Comparison of ENCODE assay signal across 17 cellular contexts in the genomic region with DNA sequence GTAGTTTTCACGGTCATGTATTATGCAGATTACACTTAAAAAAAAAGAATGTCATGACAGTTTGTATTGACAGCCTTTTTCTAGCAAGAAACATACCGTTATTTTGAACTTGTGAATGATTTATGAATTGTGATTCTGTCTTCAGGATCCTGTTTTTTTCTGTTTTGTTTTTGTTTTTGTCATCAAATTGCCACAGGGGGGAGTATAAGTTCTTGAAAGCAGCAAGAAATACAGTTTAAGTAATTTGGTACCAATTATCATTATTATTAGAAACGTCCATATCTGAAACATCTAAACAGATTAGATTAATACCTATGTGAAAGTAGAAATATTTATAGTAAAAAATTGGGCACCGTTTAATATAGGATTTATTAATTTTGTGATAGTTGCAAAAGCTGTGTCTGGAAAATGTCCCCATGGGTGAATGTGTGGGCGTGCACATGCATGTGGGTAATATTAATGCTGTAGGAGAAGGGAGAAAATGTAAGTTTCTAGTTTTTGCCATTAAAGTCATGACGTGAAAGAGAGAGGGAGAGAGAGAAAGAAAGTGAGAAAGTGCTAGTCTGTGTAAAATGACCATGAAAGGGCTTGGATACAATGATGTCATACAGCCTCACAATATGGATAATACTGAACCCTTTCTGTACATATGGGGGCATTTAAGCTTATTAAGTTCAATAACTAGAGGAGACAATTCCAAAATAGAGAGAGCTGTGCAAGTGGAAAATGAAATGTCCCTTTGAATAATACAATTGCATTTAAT. TPM values are rescaled to one million over a fixed set of nuclear protein-coding genes. Genes with fewer than 3 reads are reported as not detected.
DNase-seq lines count a peak whose midpoint lies in the region; ATAC-seq, FAIRE-seq and TF ChIP-seq lines count a peak whose summit lies in the region.
"Had no signal": no experiment of that assay in that cellular context is flagged by ENCODE, and none has a peak within 500 bp of the region (broad histone marks: within the 10 kb centered on the region; RNA-seq: fewer than 3 reads in every experiment).

No MANE protein-coding gene starts in this region.

- H3K4ac ChIP-seq in H9 (ENCODE audit: low read depth, low read length), result no peak overlapping the region

- no peak overlapping the region for H3K27ac Mint-ChIP-seq in H9
- H3K27ac Mint-ChIP-seq: activated T-helper 1 cell treated with anti-CD3 and anti-CD28 coated beads, Interleukin-12 subunit alpha, Interleukin-12 subunit beta, Interleukin-2, Interleukin-4 antibody, amounts not matched to agents 30 ng/mL and 10 ng/mL and 1 ng/mL, durations not matched to agents 14 hours and 24 hours and 36 hours; natural killer cell treated with Interleukin-12 subunit alpha and Interleukin-12 subunit beta and Interleukin-15 and Interleukin-18, amount 100 ng/mL, for 72 hours; T-helper 1 cell treated with Interleukin-12 subunit alpha and Interleukin-12 subunit beta and Interleukin-4 antibody, amounts not matched to agents 30 μg/mL and 1 μg/mL, for 36 hours had no signal

- peak; percentile 44 for TF ChIP-seq RAD21 in A549 (conservative IDR thresholded peaks at IDR 0.05 in 1 of 2, IDR thresholded peaks at IDR 0.05 in 1 of 2)

- no peaks in the 10 kb centered on the region for H3K9me3 Mint-ChIP-seq in H9
- H3K9me3 Mint-ChIP-seq: activated T-helper 1 cell treated with anti-CD3 and anti-CD28 coated beads, Interleukin-12 subunit alpha, Interleukin-12 subunit beta, Interleukin-2, Interleukin-4 antibody, amounts not matched to agents 30 ng/mL and 10 ng/mL and 1 ng/mL, durations not matched to agents 14 hours and 24 hours and 36 hours; natural killer cell treated with Interleukin-12 subunit alpha and Interleukin-12 subunit beta and Interleukin-15 and Interleukin-18, amount 100 ng/mL, for 72 hours; T-helper 1 cell treated with Interleukin-12 subunit alpha and Interleukin-12 subunit beta and Interleukin-4 antibody, amounts not matched to agents 30 μg/mL and 1 μg/mL, for 36 hours had no signal

- no peak overlapping the region for H4K8ac ChIP-seq in H9 (replicated peaks; ENCODE audit: insufficient read length, low read depth, low read length)

- H2BK120ac ChIP-seq in H9 (ENCODE audit: low read depth, low read length, poor library complexity, severe bottlenecking), result no peak overlapping the region

- H3K4me3 ChIP-seq in A549, result no peak overlapping the region
- H3K4me3 ChIP-seq in adipocyte (ENCODE audit: low read length), result no peak overlapping the region
- H3K4me3 ChIP-seq in hepatocyte, result no peak overlapping the region
- H3K4me3 ChIP-seq: BLaER1 had no signal

- no peak for DNase-seq in A549 (ENCODE audit: low read depth in 1 of 2, low spot score in 1 of 2)
- DNase-seq in H9, result no peak
- DNase-seq in adipocyte (ENCODE audit: low read depth), result peak; percentile 67
- DNase-seq in hepatocyte (ENCODE audit: low spot score), result no peak
- DNase-seq in NCI-H748 treated with DMSO at 0.1 percent for 48 hours (lab: John Stamatoyannopoulos, UW), result no peak
- DNase-seq in NCI-H2029 (lab: John Stamatoyannopoulos, UW), result no peak
- no peak for DNase-seq in sciatic nerve (ENCODE audit: low spot score)
- no peak for DNase-seq in inferior parietal cortex (ENCODE audit: extremely low spot score)
- DNase-seq: activated CD4-positive, alpha-beta T cell treated with anti-CD3 and anti-CD28 coated beads for 4 hours; islet precursor cell; NCI-H146; stimulated activated CD4-positive, alpha-beta T cell treated with anti-CD3 and anti-CD28 coated beads, Interleukin-15, amount 100 ng/mL, for 24 hours had no signal

- H4K20me1 ChIP-seq in H9 (ENCODE audit: control insufficient read depth, insufficient read depth, insufficient read length), result no peaks in the 10 kb centered on the region
- H4K20me1 ChIP-seq in hepatocyte (ENCODE audit: insufficient read depth, poor library complexity, severe bottlenecking), result no peaks in the 10 kb centered on the region
- H4K20me1 ChIP-seq: BLaER1 had no signal

- intact Hi-C loops in sciatic nerve (cut with DNase I), result no loop called here

- peaks cover 6% of the 10 kb centered on the region in 2 experiments for H3K4me1 Mint-ChIP-seq in H9

- no peaks in the 10 kb centered on the region for H3K9me2 ChIP-seq in hepatocyte (replicated peaks; ENCODE audit: insufficient read depth)

- H3K27me3 ChIP-seq in H9 (ENCODE audit: insufficient read depth, low read length) (no peaks in the 10 kb centered on the region), adipocyte (replicated peaks; ENCODE audit: control insufficient read depth, insufficient read depth, low read length) (no peaks in the 10 kb centered on the region), hepatocyte (no peaks in the 10 kb centered on the region)
- H3K27me3 ChIP-seq: BLaER1 had no signal

- no peak overlapping the region for H3T11ph ChIP-seq in H9 (ENCODE audit: low read length)

- H3K27ac ChIP-seq in A549 (no peak overlapping the region), H9 (ENCODE audit: insufficient read length, low read depth, low read length) (no peak overlapping the region), hepatocyte (no peak overlapping the region)
- H3K27ac ChIP-seq: BLaER1, epithelial cell of prostate had no signal

- TF ChIP-seq POLR2A in A549 (IDR thresholded peaks at IDR 0.05; ENCODE audit: low read length), result no peak

- no peaks in the 10 kb centered on the region for H3K23me2 ChIP-seq in H9 (ENCODE audit: insufficient read length, low read depth, low read length, poor library complexity, severe bottlenecking)

- no peak overlapping the region for H2BK20ac ChIP-seq in H9 (ENCODE audit: low read depth, low read length, poor library complexity, severe bottlenecking)

- H3K36me3 Mint-ChIP-seq in H9 (ENCODE audit: insufficient read depth in 1 of 3, low read depth in 3 of 3), result peaks cover 0 to 6% (median 0%) of the 10 kb centered on the region in 3 experiments; a peak in 3 of 7 replicates
- H3K36me3 Mint-ChIP-seq: natural killer cell treated with Interleukin-12 subunit alpha and Interleukin-12 subunit beta and Interleukin-15 and Interleukin-18, amount 100 ng/mL, for 72 hours had no signal

- H3K14ac ChIP-seq in H9 (ENCODE audit: insufficient read depth, low read length), result no peak overlapping the region

- H3K4me2 ChIP-seq in A549, result no peak overlapping the region
- no peak overlapping the region for H3K4me2 ChIP-seq in H9 (ENCODE audit: insufficient read depth, insufficient read length, low read length)
- H3K4me2 ChIP-seq in hepatocyte, result no peak overlapping the region

- H3K36me3 ChIP-seq in adipocyte (ENCODE audit: control insufficient read depth, insufficient read depth, low read length, severe bottlenecking), result no peaks in the 10 kb centered on the region
- H3K36me3 ChIP-seq in hepatocyte (replicated peaks; ENCODE audit: insufficient read depth, low read depth), result no peaks in the 10 kb centered on the region
- H3K36me3 ChIP-seq: BLaER1 had no signal

- POLR2A ChIA-PET in A549 (lab: Yijun Ruan, JAX), result interaction anchor here (1.3 to 1.4 kb wide), 2 partner anchors 9 to 10 kb away, joined by 3 to 4 read pairs; a partner anchor contains a TSS

- no peak overlapping the region for H3K9ac ChIP-seq in H9 (ENCODE audit: extremely low read depth, insufficient read length, low read length)
- no peak overlapping the region for H3K9ac ChIP-seq in adipocyte (ENCODE audit: low read length)
- H3K9ac ChIP-seq: BLaER1 had no signal

- no peaks in the 10 kb centered on the region for H3K9me3 ChIP-seq in A549
- no peaks in the 10 kb centered on the region for H3K9me3 ChIP-seq in H9 (ENCODE audit: control insufficient read depth, low read depth, low read length)
- no peaks in the 10 kb centered on the region for H3K9me3 ChIP-seq in adipocyte (ENCODE audit: control insufficient read depth, low read length)
- no peaks in the 10 kb centered on the region for H3K9me3 ChIP-seq in hepatocyte (ENCODE audit: low read depth)

- no peak overlapping the region for H2BK15ac ChIP-seq in H9 (ENCODE audit: low read depth, low read length)

- H3K56ac ChIP-seq in H9 (ENCODE audit: insufficient read length, low read depth, low read length), result no peak overlapping the region

- H3K4me1 ChIP-seq in A549 (peaks cover 15% of the 10 kb centered on the region), H9 (ENCODE audit: insufficient read depth, low read length) (peaks cover 4% of the 10 kb centered on the region), adipocyte (ENCODE audit: control insufficient read depth, insufficient read depth, low read length) (peaks cover 4% of the 10 kb centered on the region), hepatocyte (ENCODE audit: insufficient read depth) (peaks cover 14% of the 10 kb centered on the region)

- no peak; the same call in 1 of the 3 replicates for TF ChIP-seq CTCF in A549 (IDR thresholded peaks at IDR 0.05)
- TF ChIP-seq CTCF in H9 (conservative IDR thresholded peaks at IDR 0.05), result peak; percentile 30; the same call in 1 of the 3 replicates
- peak; percentile 36 for TF ChIP-seq CTCF in hepatocyte (IDR thresholded peaks at IDR 0.05; ENCODE audit: poor library complexity)

- H4K91ac ChIP-seq in H9 (ENCODE audit: insufficient read length, low read depth, low read length), result no peak overlapping the region

- no peak overlapping the region for H2BK5ac ChIP-seq in H9 (ENCODE audit: insufficient read length, low read length)

- WGBS in A549 (ENCODE audit: missing lambda C conversion rate), result 50% methylated on average over 6 of the region's 6 CpGs
- WGBS in H9 (ENCODE audit: extremely low coverage, insufficient read length, low lambda C conversion rate), result 100% methylated on average over 1 of the region's 6 CpGs
- WGBS in hepatocyte (ENCODE audit: low lambda C conversion rate, missing lambda C conversion rate), result 68% methylated on average over 6 of the region's 6 CpGs

- H3K27me3 Mint-ChIP-seq in H9 (ENCODE audit: low read depth), result no peaks in the 10 kb centered on the region

- TF ChIP-seq EP300 in A549 (IDR thresholded peaks at IDR 0.05), result no peak

- no peak overlapping the region for H4K5ac ChIP-seq in H9 (ENCODE audit: insufficient read length, low read depth, low read length)

- CTCF ChIA-PET in A549 (lab: Yijun Ruan, JAX), result interaction anchor here (0.6 to 4.2 kb wide), 6 partner anchors 10 to 231 kb away, joined by 3 to 22 read pairs (median 4); a partner anchor contains a TSS

- H2AK5ac ChIP-seq in H9 (ENCODE audit: insufficient read length, low read length), result no peak overlapping the region

- no peaks in the 10 kb centered on the region for H3K79me2 ChIP-seq in H9 (ENCODE audit: insufficient read depth, low read length)
- H3K79me2 ChIP-seq in hepatocyte, result no peaks in the 10 kb centered on the region

- no peak overlapping the region for H3K4me3 Mint-ChIP-seq in H9
- H3K4me3 Mint-ChIP-seq: activated T-helper 1 cell treated with anti-CD3 and anti-CD28 coated beads, Interleukin-12 subunit alpha, Interleukin-12 subunit beta, Interleukin-2, Interleukin-4 antibody, amounts not matched to agents 30 ng/mL and 10 ng/mL and 1 ng/mL, durations not matched to agents 14 hours and 24 hours and 36 hours; natural killer cell treated with Interleukin-12 subunit alpha and Interleukin-12 subunit beta and Interleukin-15 and Interleukin-18, amount 100 ng/mL, for 72 hours; T-helper 1 cell treated with Interleukin-12 subunit alpha and Interleukin-12 subunit beta and Interleukin-4 antibody, amounts not matched to agents 30 μg/mL and 1 μg/mL, for 36 hours had no signal

- no peak overlapping the region for H3K18ac ChIP-seq in H9 (ENCODE audit: insufficient read length, low read depth, low read length)

- no peak overlapping the region for H2BK12ac ChIP-seq in H9 (ENCODE audit: insufficient read length, low read depth, low read length)

- H2AFZ ChIP-seq in H9 (ENCODE audit: low read length) (no peak overlapping the region), hepatocyte (no peak overlapping the region)

- H3K79me1 ChIP-seq in H9 (ENCODE audit: insufficient read depth, low read depth, low read length, poor library complexity, severe bottlenecking), result no peaks in the 10 kb centered on the region

- ATAC-seq in A549, result no peak
- ATAC-seq in sciatic nerve, result no peak
- ATAC-seq: natural killer cell treated with Interleukin-12 subunit alpha and Interleukin-12 subunit beta and Interleukin-15 and Interleukin-18, amount 100 ng/mL, for 72 hours had no signal

- H3K23ac ChIP-seq in H9 (ENCODE audit: insufficient read length, low read depth, low read length), result no peak overlapping the region

- no peak for FAIRE-seq in A549 (lab: Jason Lieb, UNC)

RNA-seq across cellular contexts. Expression of a gene that starts 9.4 kb away (rescaled TPM):
- polyA plus RNA-seq in A549 (2011; rRNA removed), result 89.9 and 103 TPM in 2 replicates
- 81.2 and 103 TPM in 2 replicates for polyA plus RNA-seq in A549 (2012; cell fraction: cytosol; rRNA removed)
- 126 and 177 TPM in 2 replicates for polyA plus RNA-seq in A549 (2012; cell fraction: nucleus; rRNA removed)
- 32.0 to 47.4 TPM (median 40.5 TPM) in 3 replicates for polyA plus RNA-seq in A549 (2017; fragmentation: RNase III; extraction: RNeasy Plus Mini Kit Qiagen cat#74134 plus additional on column Dnase treatment)
- 24.8 and 32.2 TPM in 2 replicates for polyA minus RNA-seq in A549 (2011; rRNA and poly(A)+ RNA removed)
- 44.1 and 44.4 TPM in 2 replicates for total RNA-seq in H9 (2021)
- total RNA-seq in hepatocyte, result 116 and 147 TPM in 2 replicates
- polyA plus RNA-seq in hepatocyte, result 296 and 300 TPM in 2 replicates
- total RNA-seq in sciatic nerve, result 176 TPM
- total RNA-seq: activated T-helper 1 cell treated with anti-CD3 and anti-CD28 coated beads, Interleukin-12 subunit alpha, Interleukin-12 subunit beta, Interleukin-2, Interleukin-4 antibody, amounts not matched to agents 30 ng/mL and 10 ng/mL and 1 ng/mL, durations not matched to agents 14 hours and 24 hours and 36 hours; natural killer cell treated with Interleukin-12 subunit alpha and Interleukin-12 subunit beta and Interleukin-15 and Interleukin-18, amount 100 ng/mL, for 72 hours had no signal
